ENCODE assay signal across 33 cellular contexts in genomic region chr16:6023449-6023848, GRCh38.
"Had no signal": no experiment of that assay in that cellular context is flagged by ENCODE, and none has a peak within 500 bp of the region (broad histone marks: within the 10 kb centered on the region; RNA-seq: fewer than 3 reads in every experiment).

No MANE protein-coding gene starts in this region.

- H3K9me3 ChIP-seq: adrenal gland, ascending aorta, body of pancreas, breast epithelium had no signal

- ATAC-seq: activated naive CD4-positive, alpha-beta T cell treated with anti-CD3 and anti-CD28 coated beads, Interleukin-2, amount 50 U/mL, for 72 hours; activated naive CD8-positive, alpha-beta T cell treated with anti-CD3 and anti-CD28 coated beads, Interleukin-2, amount 50 U/mL, for 24 hours; activated T-cell treated with anti-CD3 and anti-CD28 coated beads, Interleukin-2, amount 50 U/mL, for 4 hours; activated T-cell treated with anti-CD3 and anti-CD28 coated beads, Interleukin-2, amount 50 U/mL, for 72 hours; activated T-helper 17 cell treated with anti-CD3 and anti-CD28 coated beads, Interleukin-2, amount 50 U/mL, for 72 hours; body of pancreas had no signal

- H3K4me3 ChIP-seq: adrenal gland, ascending aorta, body of pancreas, breast epithelium, cardiac muscle cell had no signal

- H3K27ac ChIP-seq: adrenal gland, ascending aorta, body of pancreas, brain microvascular endothelial cell, breast epithelium, cardiac muscle cell had no signal

- DNase-seq: activated effector memory CD4-positive, alpha-beta T cell treated with anti-CD3 and anti-CD28 coated beads, Interleukin-2, amount 50 U/mL, for 16 hours; activated effector memory CD4-positive, alpha-beta T cell treated with Interleukin-2 at 50 U/mL for 16 hours; activated gamma-delta T cell; activated gamma-delta T cell treated with Interleukin-2 at 50 U/mL for 16 hours; activated naive CD4-positive, alpha-beta T cell; activated naive CD4-positive, alpha-beta T cell treated with anti-CD3 and anti-CD28 coated beads for 36 hours; activated naive CD4-positive, alpha-beta T cell treated with anti-CD3 and anti-CD28 coated beads, Interleukin-2, amount 10 ng/mL, durations not matched to agents 7 days and 5 days; activated naive CD4-positive, alpha-beta T cell treated with anti-CD3 and anti-CD28 coated beads, Interleukin-2, amount 50 U/mL, for 16 hours; activated naive CD4-positive, alpha-beta T cell treated with Interleukin-2 at 50 U/mL for 16 hours; activated naive CD8-positive, alpha-beta T cell treated with anti-CD3 and anti-CD28 coated beads for 36 hours; activated naive CD8-positive, alpha-beta T cell treated with anti-CD3 and anti-CD28 coated beads, Interleukin-2, amount 10 ng/mL, durations not matched to agents 7 days and 5 days; activated naive CD8-positive, alpha-beta T cell treated with anti-CD3 and anti-CD28 coated beads, Interleukin-2, amount 50 U/mL, for 24 hours; activated T-cell treated with anti-CD3 and anti-CD28 coated beads, Interleukin-2, amount 50 U/mL, for 1 hour; activated T-cell treated with anti-CD3 and anti-CD28 coated beads, Interleukin-2, amount 50 U/mL, for 24 hours; activated T-cell treated with anti-CD3 and anti-CD28 coated beads, Interleukin-2, amount 50 U/mL, for 4 hours; activated T-cell treated with anti-CD3 and anti-CD28 coated beads, Interleukin-2, amount 50 U/mL, for 48 hours; activated T-cell treated with anti-CD3 and anti-CD28 coated beads, Interleukin-2, amount 50 U/mL, for 72 hours; adrenal gland; amniotic stem cell; amygdala; anterior cingulate cortex; aorta; body of pancreas; brain microvascular endothelial cell; central memory CD4-positive, alpha-beta T cell; cerebellar nuclear complex had no signal

- FAIRE-seq: astrocyte, bronchial epithelial cell had no signal

- H3K36me3 ChIP-seq: adrenal gland, ascending aorta, brain microvascular endothelial cell, breast epithelium, cardiac muscle cell had no signal

- H3K27me3 ChIP-seq: ascending aorta had no signal
